8 cellular contexts compared by ENCODE assay signal in the genomic region with DNA sequence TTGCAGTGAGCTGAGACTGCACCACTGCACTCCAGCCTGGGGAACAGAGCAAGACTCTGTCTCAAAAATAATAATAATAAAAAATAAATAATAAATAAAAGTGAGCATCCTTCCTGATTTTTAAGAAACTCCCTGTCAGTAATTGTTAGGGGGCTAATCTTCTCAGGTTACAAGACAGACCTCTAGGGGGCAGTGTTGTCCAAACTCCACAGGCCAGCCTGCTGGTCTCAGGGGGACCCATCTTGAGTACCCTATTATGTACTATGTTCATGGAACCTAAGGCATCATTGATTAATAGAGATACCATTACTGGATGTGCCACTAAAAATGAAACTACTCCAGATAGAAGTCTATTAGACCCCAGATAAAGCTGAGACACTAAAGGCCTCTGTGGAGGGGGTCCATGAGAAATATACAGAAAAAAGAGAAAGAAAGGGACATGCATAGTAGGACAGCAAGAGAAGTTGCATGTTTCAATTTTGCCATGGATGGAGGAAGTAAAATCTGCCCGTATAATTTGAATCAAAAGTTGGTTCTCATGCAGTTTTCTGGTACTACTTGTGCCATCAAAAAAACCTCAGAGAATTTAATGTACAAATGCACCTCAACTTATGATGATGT.
A peak's percentile ranks its signal among the peaks of the same experiment; 100 is the strongest.
DNase-seq lines count a peak whose midpoint lies in the region; ATAC-seq and TF ChIP-seq lines count a peak whose summit lies in the region.

No MANE protein-coding gene starts in this region.

- in situ Hi-C loops in G401 (cut with HindIII; ENCODE audit: low sequenced_read_pairs): no loop called here

- no peaks in the 10 kb centered on the region for H3K36me3 ChIP-seq in neutrophil

- no peak for ATAC-seq in GM21360 (IDR thresholded peaks at IDR 0.05; ENCODE audit: unreplicated experiment)

- H3K4me3 ChIP-seq in choroid plexus epithelial cell (ENCODE audit: low read depth, low read length): no peak overlapping the region
- no peak overlapping the region for H3K4me3 ChIP-seq in neutrophil (ENCODE audit: low read depth in 1 of 2, low read length in 1 of 2)

- no peaks in the 10 kb centered on the region for H3K27me3 ChIP-seq in neutrophil

- H3K27ac ChIP-seq in neutrophil: no peak overlapping the region

- peak; percentile 45; the same call in 2 of the 3 replicates for TF ChIP-seq CTCF in GM12872 (IDR thresholded peaks at IDR 0.05; ENCODE audit: insufficient read depth, low read depth, low read length)
- peak; percentile 73 for TF ChIP-seq CTCF in choroid plexus epithelial cell (conservative IDR thresholded peaks at IDR 0.05; ENCODE audit: low read depth, low read length)
- peak; percentile 45 for TF ChIP-seq CTCF in neutrophil (IDR thresholded peaks at IDR 0.05)

- H3K4me1 ChIP-seq in neutrophil (ENCODE audit: control insufficient read depth in 1 of 2, insufficient read depth in 1 of 2, low read depth in 1 of 2, low read length in 1 of 2): no peaks in the 10 kb centered on the region

- no peaks in the 10 kb centered on the region for H3K9me3 ChIP-seq in neutrophil

- DNase-seq in T-helper 9 cell: peak; percentile 44
- DNase-seq in choroid plexus epithelial cell (ENCODE audit: low read depth): peak; percentile 55
- DNase-seq in NCI-H774 (lab: John Stamatoyannopoulos, UW): no peak
- no peak for DNase-seq in G401 (ENCODE audit: low spot score)
- DNase-seq in COLO668 (lab: John Stamatoyannopoulos, UW; ENCODE audit: unreplicated experiment): no peak

Comparison
In these comparisons a context has a peak if more than half of its experiments do, and no peak if none do; other contexts are left out.
1. DNase-seq: peak in T-helper 9 cell (single experiment) and choroid plexus epithelial cell (single experiment); none in NCI-H774 (single experiment), G401 (single experiment) and COLO668 (single experiment).
2. Peak in every context shown above with its lines, with median percentiles within 50 percentile points of each other: CTCF ChIP-seq.